ENCODE assay signal across 8 cellular contexts in the genomic region with DNA sequence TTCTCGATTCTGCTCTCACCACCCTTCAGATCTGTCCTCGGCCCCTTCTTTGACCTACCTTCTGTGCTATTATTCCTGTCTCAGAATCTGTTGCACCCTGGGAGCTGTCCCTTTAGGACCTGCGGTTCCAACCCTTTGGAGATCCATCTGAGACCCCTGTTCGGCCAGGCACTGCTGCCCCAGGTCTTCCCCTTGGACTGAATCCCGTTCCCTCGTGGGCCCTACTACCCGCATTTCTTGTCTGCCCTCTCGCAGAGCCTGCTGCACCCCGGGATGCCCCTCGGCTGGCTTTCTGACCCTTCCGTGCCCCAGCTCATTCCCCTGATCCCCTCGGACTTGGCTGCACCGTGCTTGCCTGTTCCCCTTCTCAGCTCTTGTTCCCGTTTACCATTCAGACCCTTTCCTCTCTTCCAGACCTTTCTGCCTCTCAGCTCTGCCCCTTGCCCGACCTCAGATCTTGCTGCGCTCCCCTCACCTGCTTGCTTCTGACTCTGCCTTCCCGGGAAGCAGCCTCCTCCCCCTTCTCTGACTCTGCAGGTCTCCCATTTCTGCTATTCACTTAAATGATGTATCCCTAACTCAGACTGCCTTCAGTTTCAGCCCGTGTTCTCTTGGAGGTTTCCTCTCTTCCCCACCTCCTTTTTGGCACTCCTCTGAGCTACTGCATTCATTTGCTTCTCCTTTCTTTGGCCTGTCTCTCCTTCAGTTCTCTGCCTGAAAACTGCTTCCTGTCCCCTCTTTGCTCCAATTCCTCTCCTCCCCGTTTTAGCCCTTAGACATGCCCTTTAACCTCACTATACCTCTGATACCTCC. TPM values are rescaled to one million over a fixed set of nuclear protein-coding genes. Genes with fewer than 3 reads are reported as not detected.
DNase-seq lines count a peak whose midpoint lies in the region; ATAC-seq and TF ChIP-seq lines count a peak whose summit lies in the region.

No MANE protein-coding gene starts in this region.

- peak overlapping the region; percentile 87 to 99 (median 96) for H3K27ac ChIP-seq in tibial nerve

- H3K27me3 ChIP-seq in HAP-1 (ENCODE audit: low read depth) = no peaks in the 10 kb centered on the region
- H3K27me3 ChIP-seq in tibial nerve = no peaks in the 10 kb centered on the region

- ATAC-seq in activated CD4-positive, CD25-positive, alpha-beta regulatory T cell treated with anti-CD3 and anti-CD28 coated beads, Interleukin-2, amount 50 U/mL, for 24 hours = no peak
- ATAC-seq in HG02885 (IDR thresholded peaks at IDR 0.05; ENCODE audit: poor library complexity, unreplicated experiment) (no peak), HG03520 (IDR thresholded peaks at IDR 0.05; ENCODE audit: unreplicated experiment) (no peak)

- WGBS in tibial nerve, 2 donors = 1% methylated on average over 19 of the region's 19 CpGs

- H3K4me3 ChIP-seq in HAP-1 (peak overlapping the region; percentile 65), tibial nerve (peak overlapping the region; percentile 65 to 92 (median 74))

- no peak for TF ChIP-seq CTCF in tibial nerve (IDR thresholded peaks at IDR 0.05)

- TF ChIP-seq EP300 in tibial nerve (IDR thresholded peaks at IDR 0.05) = no peak

- H3K4me1 ChIP-seq in HAP-1 (peaks cover 29% of the 10 kb centered on the region), tibial nerve (peaks cover 0 to 59% (median 40%) of the 10 kb centered on the region in 4 donors)

- in situ Hi-C loops in HAP-1 (cut with MboI; ENCODE audit: low sequenced_read_pairs) = loop anchor here (5.0 kb wide), 2 partner anchors 60 to 130 kb away; no protein-coding TSS in a partner anchor

- H3K9me3 ChIP-seq in HAP-1 = no peaks in the 10 kb centered on the region
- H3K9me3 ChIP-seq in tibial nerve = no peaks in the 10 kb centered on the region

- no peak for TF ChIP-seq POLR2A in tibial nerve (IDR thresholded peaks at IDR 0.05)

- DNase-seq in CD1c-positive myeloid dendritic cell (ENCODE audit: extremely low spot score) = peak; percentile 10
- peak; percentile 18 to 48 for DNase-seq in HAP-1 (ENCODE audit: low spot score in 2 of 2)
- peak; percentile 16 for DNase-seq in activated CD8-positive, alpha-beta memory T cell treated with anti-CD3 and anti-CD28 coated beads, Interleukin-2, amount 50 U/mL, for 4 hours
- DNase-seq in kidney glomerular epithelial cell (lab: John Stamatoyannopoulos, UW) = peak; percentile 18
- DNase-seq in tibial nerve (ENCODE audit: low spot score in 2 of 2) = no peak

- H3K36me3 ChIP-seq in HAP-1 (replicated peaks) (peaks cover 6% of the 10 kb centered on the region; the same call in 1 of the 2 replicates), tibial nerve (no peaks in the 10 kb centered on the region)

RNA-seq across cellular contexts. Expression of a gene that starts 1.1 kb away (rescaled TPM):
- 10 to 100 TPM; 43.3 to 50.3 (median 48.6) TPM for total RNA-seq in tibial nerve

RNA-seq across cellular contexts. Expression of a gene that starts 11.3 kb away (rescaled TPM):
- 100 to 1,000 TPM in 1 of 4 donors, 10 to 100 TPM in 3; 32.1 to 108 (median 64.6) TPM for total RNA-seq in tibial nerve

Comparison
In these comparisons a context has a peak if more than half of its experiments do, and no peak if none do; other contexts are left out.
1. DNase-seq: peak in CD1c-positive myeloid dendritic cell (single experiment), HAP-1 (2 of 2), activated CD8-positive, alpha-beta memory T cell treated with anti-CD3 and anti-CD28 coated beads, Interleukin-2, amount 50 U/mL, for 4 hours (single experiment) and kidney glomerular epithelial cell (single experiment); none in tibial nerve (0 of 2).